ENCODE assay signal across 30 cellular contexts in genomic region chr3:149321640-149322039, GRCh38. TPM values are rescaled to one million over a fixed set of nuclear protein-coding genes. Genes with fewer than 3 reads are reported as not detected.
"Had no signal": no experiment of that assay in that cellular context is flagged by ENCODE, and none has a peak within 500 bp of the region (broad histone marks: within the 10 kb centered on the region; RNA-seq: fewer than 3 reads in every experiment).

No MANE protein-coding gene starts in this region.

- ATAC-seq: natural killer cell; psoas muscle; right cardiac atrium; right lobe of liver; stimulated activated effector memory CD8-positive, alpha-beta T cell treated with anti-CD3 and anti-CD28 coated beads, Interleukin-12 subunit alpha, Interleukin-12 subunit beta, amount 100 ng/mL, for 72 hours; stimulated activated naive B cell treated with anti-CD40 and anti-IgM and Interleukin-4, amounts not matched to agents 10 μg/mL and 1 μg/mL and 100 μg/mL, for 72 hours had no signal

- H3K27ac ChIP-seq: neural progenitor cell, ovary, parathyroid adenoma, psoas muscle, right lobe of liver, sigmoid colon, stomach, thoracic aorta, thyroid gland, tibial nerve, upper lobe of left lung, uterus had no signal

- H3K4me1 ChIP-seq: neural progenitor cell, parathyroid adenoma, psoas muscle, right lobe of liver, sigmoid colon, thyroid gland, tibial nerve, upper lobe of left lung, uterus had no signal

- H3K36me3 Mint-ChIP-seq: natural killer cell; stimulated activated effector memory CD8-positive, alpha-beta T cell treated with anti-CD3 and anti-CD28 coated beads, Interleukin-12 subunit alpha, Interleukin-12 subunit beta, amount 100 ng/mL, for 72 hours; stimulated activated naive B cell treated with anti-CD40 and anti-IgM and Interleukin-4, amounts not matched to agents 10 μg/mL and 1 μg/mL and 100 μg/mL, for 72 hours had no signal

- H3K27me3 ChIP-seq: neural progenitor cell, ovary, right lobe of liver, sigmoid colon, stomach, thyroid gland, tibial nerve, upper lobe of left lung, uterus had no signal

- H3K4me3 ChIP-seq: neural progenitor cell, ovary, psoas muscle, right lobe of liver, sigmoid colon, stomach, thoracic aorta, thyroid gland, tibial nerve, upper lobe of left lung, uterus had no signal

- H3K4me1 Mint-ChIP-seq: natural killer cell; nephron; stimulated activated effector memory CD8-positive, alpha-beta T cell treated with anti-CD3 and anti-CD28 coated beads, Interleukin-12 subunit alpha, Interleukin-12 subunit beta, amount 100 ng/mL, for 72 hours; stimulated activated naive B cell treated with anti-CD40 and anti-IgM and Interleukin-4, amounts not matched to agents 10 μg/mL and 1 μg/mL and 100 μg/mL, for 72 hours had no signal

- H3K9me3 ChIP-seq: ovary, psoas muscle, right lobe of liver, sigmoid colon, stomach, thoracic aorta, thyroid gland, tibial nerve, upper lobe of left lung, uterus had no signal

- DNase-seq: natural killer cell; occipital lobe; ovary; posterior cingulate gyrus; psoas muscle; right cardiac atrium; right lobe of liver; sigmoid colon; small intestine; stimulated activated CD4-positive, alpha-beta T cell treated with anti-CD3 and anti-CD28 coated beads, Interleukin-15, amount 100 ng/mL, for 24 hours; stimulated activated CD4-positive, alpha-beta T cell treated with anti-CD3 and anti-CD28 coated beads, Interleukin-2, amount 100 ng/mL, for 24 hours; stimulated activated CD4-positive, alpha-beta T cell treated with anti-CD3 and anti-CD28 coated beads, Interleukin-2, amount 100 ng/mL, for 48 hours; stimulated activated CD4-positive, alpha-beta T cell treated with anti-CD3 and anti-CD28 coated beads, Interleukin-4, amount 100 ng/mL, for 24 hours; stimulated activated naive B cell treated with anti-CD40 and anti-IgM and Interleukin-4, amounts not matched to agents 10 μg/mL and 1 μg/mL and 100 μg/mL, for 72 hours; stimulated activated naive CD4-positive, alpha-beta T cell treated with Interleukin-2 at 50 U/mL for 16 hours; stomach; thyroid gland; trophoblast cell; upper lobe of left lung; uterus had no signal

- H3K27me3 Mint-ChIP-seq: progenitor cell of endocrine pancreas had no signal

- H3K9me3 Mint-ChIP-seq: natural killer cell; nephron; stimulated activated effector memory CD8-positive, alpha-beta T cell treated with anti-CD3 and anti-CD28 coated beads, Interleukin-12 subunit alpha, Interleukin-12 subunit beta, amount 100 ng/mL, for 72 hours; stimulated activated naive B cell treated with anti-CD40 and anti-IgM and Interleukin-4, amounts not matched to agents 10 μg/mL and 1 μg/mL and 100 μg/mL, for 72 hours; stimulated activated naive CD8-positive, alpha-beta T cell treated with anti-CD3 and anti-CD28 coated beads, Interleukin-15, Interleukin-2, amounts not matched to agents 100 ng/mL and 50 ng/mL, for 24 hours had no signal

- H3K4me3 Mint-ChIP-seq: natural killer cell; nephron; neural progenitor cell; stimulated activated effector memory CD8-positive, alpha-beta T cell treated with anti-CD3 and anti-CD28 coated beads, Interleukin-12 subunit alpha, Interleukin-12 subunit beta, amount 100 ng/mL, for 72 hours; stimulated activated naive B cell treated with anti-CD40 and anti-IgM and Interleukin-4, amounts not matched to agents 10 μg/mL and 1 μg/mL and 100 μg/mL, for 72 hours; stimulated activated naive CD8-positive, alpha-beta T cell treated with anti-CD3 and anti-CD28 coated beads, Interleukin-15, Interleukin-2, amounts not matched to agents 100 ng/mL and 50 ng/mL, for 24 hours had no signal

- H3K36me3 ChIP-seq: neural progenitor cell, ovary, right lobe of liver, sigmoid colon, stomach, thoracic aorta, thyroid gland, upper lobe of left lung, uterus had no signal

RNA-seq across cellular contexts. Expression of gene TM4SF18, which starts 11.8 kb away (rescaled TPM):
- total RNA-seq: natural killer cell, osteoblast, progenitor cell of endocrine pancreas had no signal
- polyA plus RNA-seq: neural cell had no signal

RNA-seq across cellular contexts. Expression of gene TM4SF1, which starts 55.8 kb away (rescaled TPM):
- total RNA-seq: natural killer cell had no signal
